In genomic region chr18:38690626-38691025, GRCh38 we compare ENCODE assay signal across 20 cellular contexts.
"Had no signal": no experiment of that assay in that cellular context is flagged by ENCODE, and none has a peak within 500 bp of the region (broad histone marks: within the 10 kb centered on the region; RNA-seq: fewer than 3 reads in every experiment).

No MANE protein-coding gene starts in this region.

- ATAC-seq: HepG2 had no signal

- DNase-seq: IMR-90, MG63, NCI-H1092, NCI-H1105 treated with DMSO at 0.1 percent for 48 hours, NCI-H1417 treated with DMSO at 0.1 percent for 48 hours, NCI-H146, NCI-H1694 treated with DMSO at 0.1 percent for 48 hours, NCI-H2029, NCI-H2081 treated with DMSO at 0.1 percent for 48 hours, NCI-H2171, NCI-H226, NCI-H446, NCI-H510A, NCI-H524 treated with DMSO at 0.1 percent for 48 hours, NCI-H69, NCI-H774, Right ventricle myocardium superior, RPMI8226, SIG-M5 had no signal
